In genomic region chr14:68397827-68398226, GRCh38 we compare ENCODE assay signal across 9 cellular contexts.
DNase-seq lines count a peak whose midpoint lies in the region; ATAC-seq and TF ChIP-seq lines count a peak whose summit lies in the region.
"Had no signal": no experiment of that assay in that cellular context is flagged by ENCODE, and none has a peak within 500 bp of the region (broad histone marks: within the 10 kb centered on the region; RNA-seq: fewer than 3 reads in every experiment).

No MANE protein-coding gene starts in this region.

- H3K79me2 ChIP-seq in MM.1S (ENCODE audit: low read length) = no peaks in the 10 kb centered on the region

- no peaks in the 10 kb centered on the region for H3K36me3 ChIP-seq in skeletal muscle tissue (ENCODE audit: control insufficient read depth in 3 of 3, insufficient read depth in 3 of 3, low read length in 3 of 3)
- no peaks in the 10 kb centered on the region for H3K36me3 ChIP-seq in brain microvascular endothelial cell (replicated peaks)
- no peaks in the 10 kb centered on the region for H3K36me3 ChIP-seq in MM.1S (replicated peaks; ENCODE audit: insufficient read depth, low read length)

- no peaks in the 10 kb centered on the region for H4K20me1 ChIP-seq in MM.1S (ENCODE audit: insufficient read depth, low read length)

- H3K27ac ChIP-seq in skeletal muscle tissue (ENCODE audit: low read depth, low read length) (peak overlapping the region; percentile 60), brain microvascular endothelial cell (no peak overlapping the region), MM.1S (ENCODE audit: low read length) (no peak overlapping the region)

- H3K9ac ChIP-seq in skeletal muscle tissue (ENCODE audit: low read depth in 1 of 3, low read length in 3 of 3) (no peak overlapping the region), MM.1S (ENCODE audit: low read length) (no peak overlapping the region)

- no peak overlapping the region for H3K4me3 ChIP-seq in fibroblast of villous mesenchyme (ENCODE audit: low read depth, low read length)
- no peak overlapping the region for H3K4me3 ChIP-seq in skeletal muscle tissue (ENCODE audit: low read length in 3 of 3)
- H3K4me3 ChIP-seq in brain microvascular endothelial cell (ENCODE audit: low read depth, low read length) = no peak overlapping the region
- H3K4me3 ChIP-seq in MM.1S (ENCODE audit: low read length) = no peak overlapping the region

- in situ Hi-C loops in brain microvascular endothelial cell (cut with HindIII; ENCODE audit: low pct_ligation_motif_present, low sequenced_read_pairs) = no loop called here

- H3K4me2 ChIP-seq in MM.1S (ENCODE audit: low read depth, low read length) = no peak overlapping the region

- no peaks in the 10 kb centered on the region for H3K9me3 ChIP-seq in skeletal muscle tissue (ENCODE audit: control insufficient read depth in 3 of 3, low read length in 3 of 3)
- H3K9me3 ChIP-seq in MM.1S (replicated peaks; ENCODE audit: insufficient read depth, low read length) = no peaks in the 10 kb centered on the region

- H3K4me1 ChIP-seq in skeletal muscle tissue (ENCODE audit: control insufficient read depth in 3 of 3, insufficient read depth in 3 of 3, low read length in 3 of 3) (peaks cover 44 to 59% (median 49%) of the 10 kb centered on the region in 3 donors), MM.1S (ENCODE audit: low read length) (no peaks in the 10 kb centered on the region)

- DNase-seq in DMS 273 treated with DMSO at 0.1 percent for 48 hours (lab: John Stamatoyannopoulos, UW) (peak; percentile 76), fibroblast of villous mesenchyme (ENCODE audit: low read depth) (peak; percentile 86), brain microvascular endothelial cell (no peak), MM.1S (no peak), NCI-H446 (lab: John Stamatoyannopoulos, UW) (no peak)
- DNase-seq: SW 1271 had no signal

- no peak overlapping the region for H2AFZ ChIP-seq in MM.1S (ENCODE audit: low read length)

- no peaks in the 10 kb centered on the region for H3K27me3 ChIP-seq in skeletal muscle tissue (ENCODE audit: control insufficient read depth in 3 of 3, insufficient read depth in 3 of 3, low read length in 3 of 3)
- no peaks in the 10 kb centered on the region for H3K27me3 ChIP-seq in brain microvascular endothelial cell (replicated peaks)
- H3K27me3 ChIP-seq in MM.1S (replicated peaks; ENCODE audit: insufficient read depth, low read length) = no peaks in the 10 kb centered on the region

- no peaks in the 10 kb centered on the region for H3F3A ChIP-seq in MM.1S (ENCODE audit: insufficient read depth, low read length)

- no peaks in the 10 kb centered on the region for H3K9me2 ChIP-seq in MM.1S (replicated peaks; ENCODE audit: insufficient read depth, low read length)

- peak; percentile 76 for ATAC-seq in SK-N-SH treated with all-trans-retinoic acid at 6 μM for 48 hours
- ATAC-seq in HG03097 (IDR thresholded peaks at IDR 0.05; ENCODE audit: low FRiP score, unreplicated experiment) = no peak

- TF ChIP-seq CTCF in fibroblast of villous mesenchyme (IDR thresholded peaks at IDR 0.05; ENCODE audit: insufficient read depth, low read depth, low read length) (no peak), brain microvascular endothelial cell (IDR thresholded peaks at IDR 0.05; ENCODE audit: low read depth, low read length, missing control alignments) (no peak), MM.1S (IDR thresholded peaks at IDR 0.05; ENCODE audit: low read length) (no peak)

TF ChIP-seq in SK-N-SH treated with all-trans-retinoic acid at 6 μM for 48 hours, 23 proteins besides CTCF, POLR2A, EP300 and RAD21 (continues in another document):
- TF ChIP-seq ZNF565 (CRISPR knock-in tag; conservative IDR thresholded peaks at IDR 0.05; ENCODE audit: low read depth) (no peak), CSRNP3 (CRISPR knock-in tag; IDR thresholded peaks at IDR 0.05) (no peak), TSHZ2 (CRISPR knock-in tag; IDR thresholded peaks at IDR 0.05) (peak; percentile 91), OSR1 (CRISPR knock-in tag; IDR thresholded peaks at IDR 0.05) (no peak), ZNF8 (CRISPR knock-in tag; IDR thresholded peaks at IDR 0.05) (no peak), ZC3H10 (CRISPR knock-in tag; IDR thresholded peaks at IDR 0.05) (no peak), PATZ1 (CRISPR knock-in tag; IDR thresholded peaks at IDR 0.05; ENCODE audit: borderline replicate concordance) (no peak), SNAI2 (CRISPR knock-in tag; IDR thresholded peaks at IDR 0.05) (peak; percentile 67; the same call in 1 of the 2 replicates), ZNF70 (CRISPR knock-in tag; IDR thresholded peaks at IDR 0.05) (no peak), ZFP3 (CRISPR knock-in tag; IDR thresholded peaks at IDR 0.05) (no peak), TCF4 (CRISPR knock-in tag; IDR thresholded peaks at IDR 0.05; ENCODE audit: borderline replicate concordance) (peak; percentile 90), RARB (CRISPR knock-in tag; IDR thresholded peaks at IDR 0.05) (no peak), ZFP30 (CRISPR knock-in tag; IDR thresholded peaks at IDR 0.05) (no peak), GLIS3 (CRISPR knock-in tag; IDR thresholded peaks at IDR 0.05) (no peak), TOX (CRISPR knock-in tag; IDR thresholded peaks at IDR 0.05; ENCODE audit: borderline replicate concordance) (no peak), ISL1 (CRISPR knock-in tag; IDR thresholded peaks at IDR 0.05) (peak; percentile 65), BACH2 (CRISPR knock-in tag; IDR thresholded peaks at IDR 0.05; ENCODE audit: borderline replicate concordance) (no peak), ARNTL (CRISPR knock-in tag; IDR thresholded peaks at IDR 0.05; ENCODE audit: borderline replicate concordance, low read depth) (no peak), ESRRG (CRISPR knock-in tag; IDR thresholded peaks at IDR 0.05) (no peak), PPARA (CRISPR knock-in tag; IDR thresholded peaks at IDR 0.05; ENCODE audit: borderline replicate concordance) (no peak)
- TF ChIP-seq, protein P1, sequence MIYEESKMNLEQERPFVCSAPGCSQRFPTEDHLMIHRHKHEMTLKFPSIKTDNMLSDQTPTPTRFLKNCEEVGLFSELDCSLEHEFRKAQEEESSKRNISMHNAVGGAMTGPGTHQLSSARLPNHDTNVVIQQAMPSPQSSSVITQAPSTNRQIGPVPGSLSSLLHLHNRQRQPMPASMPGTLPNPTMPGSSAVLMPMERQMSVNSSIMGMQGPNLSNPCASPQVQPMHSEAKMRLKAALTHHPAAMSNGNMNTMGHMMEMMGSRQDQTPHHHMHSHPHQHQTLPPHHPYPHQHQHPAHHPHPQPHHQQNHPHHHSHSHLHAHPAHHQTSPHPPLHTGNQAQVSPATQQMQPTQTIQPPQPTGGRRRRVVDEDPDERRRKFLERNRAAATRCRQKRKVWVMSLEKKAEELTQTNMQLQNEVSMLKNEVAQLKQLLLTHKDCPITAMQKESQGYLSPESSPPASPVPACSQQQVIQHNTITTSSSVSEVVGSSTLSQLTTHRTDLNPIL (CRISPR knock-in tag; IDR thresholded peaks at IDR 0.05; ENCODE audit: low read depth) = no peak

Comparison
In these comparisons a context has a peak if more than half of its experiments do, and no peak if none do; other contexts are left out.
1. DNase-seq: peak in DMS 273 treated with DMSO at 0.1 percent for 48 hours (single experiment) and fibroblast of villous mesenchyme (single experiment); none in brain microvascular endothelial cell (single experiment), MM.1S (single experiment) and NCI-H446 (0 of 2).